8 cellular contexts compared by ENCODE assay signal in genomic region chr2:41791523-41791922, GRCh38.
DNase-seq lines count a peak whose midpoint lies in the region; ATAC-seq and TF ChIP-seq lines count a peak whose summit lies in the region.

No MANE protein-coding gene starts in this region.

- DNase-seq in GM12864 (ENCODE audit: low read depth), result peak; percentile 5
- DNase-seq in activated CD8-positive, alpha-beta T cell treated with anti-CD3 and anti-CD28 coated beads for 36 hours, result peak; percentile 33
- DNase-seq in left lung, result peak in 1 of 2 donors; percentile 43
- no peak for DNase-seq in HuH-7.5 (ENCODE audit: low spot score)
- no peak for DNase-seq in NCI-H446 (lab: John Stamatoyannopoulos, UW)
- no peak for DNase-seq in NCI-H1417 (lab: John Stamatoyannopoulos, UW)

- peak; percentile 59 for ATAC-seq in HG03565 (IDR thresholded peaks at IDR 0.05; ENCODE audit: unreplicated experiment)
- no peak for ATAC-seq in activated CD8-positive, alpha-beta T cell treated with anti-CD3 and anti-CD28 coated beads for 36 hours
- ATAC-seq in left lung, result peak; percentile 69
- no peak for ATAC-seq in GM21360 (IDR thresholded peaks at IDR 0.05; ENCODE audit: unreplicated experiment)

- no peak overlapping the region for H3K27ac ChIP-seq in left lung

- no peaks in the 10 kb centered on the region for H3K27me3 ChIP-seq in left lung

- intact Hi-C loops in activated CD8-positive, alpha-beta T cell treated with anti-CD3 and anti-CD28 coated beads for 36 hours (cut with micrococcal nuclease), result no loop called here
- intact Hi-C loops in left lung (cut with DNase I), result no loop called here

- H3K4me1 Mint-ChIP-seq in activated CD8-positive, alpha-beta T cell treated with anti-CD3 and anti-CD28 coated beads for 36 hours (ENCODE audit: low read depth), result no peaks in the 10 kb centered on the region

- H3K4me3 Mint-ChIP-seq in activated CD8-positive, alpha-beta T cell treated with anti-CD3 and anti-CD28 coated beads for 36 hours, result no peak overlapping the region

- H3K36me3 Mint-ChIP-seq in activated CD8-positive, alpha-beta T cell treated with anti-CD3 and anti-CD28 coated beads for 36 hours (ENCODE audit: low read depth), result no peaks in the 10 kb centered on the region

- no peaks in the 10 kb centered on the region for H3K4me1 ChIP-seq in left lung

- no peak for TF ChIP-seq CTCF in GM12864 (IDR thresholded peaks at IDR 0.05; ENCODE audit: low read depth, low read length, missing control alignments)
- no peak for TF ChIP-seq CTCF in activated CD8-positive, alpha-beta T cell treated with anti-CD3 and anti-CD28 coated beads for 36 hours (IDR thresholded peaks at IDR 0.05)
- TF ChIP-seq CTCF in left lung (IDR thresholded peaks at IDR 0.05), result no peak

- no peak overlapping the region for H3K27ac Mint-ChIP-seq in activated CD8-positive, alpha-beta T cell treated with anti-CD3 and anti-CD28 coated beads for 36 hours

- H3K9me3 ChIP-seq in left lung, result no peaks in the 10 kb centered on the region

- CTCF ChIA-PET in activated CD8-positive, alpha-beta T cell treated with anti-CD3 and anti-CD28 coated beads for 36 hours (lab: Charles Lee), result no interaction called here

- peaks cover 11% of the 10 kb centered on the region for H3K27me3 Mint-ChIP-seq in activated CD8-positive, alpha-beta T cell treated with anti-CD3 and anti-CD28 coated beads for 36 hours

- H3K4me3 ChIP-seq in GM12864 (ENCODE audit: low read depth, low read length) (no peak overlapping the region), left lung (no peak overlapping the region)

- H3K36me3 ChIP-seq in left lung, result no peaks in the 10 kb centered on the region

- POLR2A ChIA-PET in activated CD8-positive, alpha-beta T cell treated with anti-CD3 and anti-CD28 coated beads for 36 hours (lab: Charles Lee), result no interaction called here

- H3K9me3 Mint-ChIP-seq in activated CD8-positive, alpha-beta T cell treated with anti-CD3 and anti-CD28 coated beads for 36 hours, result no peaks in the 10 kb centered on the region

Comparison
In these comparisons a context has a peak if more than half of its experiments do, and no peak if none do; other contexts are left out.
1. DNase-seq: peak in GM12864 (single experiment) and activated CD8-positive, alpha-beta T cell treated with anti-CD3 and anti-CD28 coated beads for 36 hours (single experiment); none in HuH-7.5 (single experiment), NCI-H446 (0 of 2) and NCI-H1417 (0 of 3).
2. ATAC-seq: peak in HG03565 (single experiment) and left lung (single experiment); none in activated CD8-positive, alpha-beta T cell treated with anti-CD3 and anti-CD28 coated beads for 36 hours (single experiment) and GM21360 (single experiment).